In the genomic region with DNA sequence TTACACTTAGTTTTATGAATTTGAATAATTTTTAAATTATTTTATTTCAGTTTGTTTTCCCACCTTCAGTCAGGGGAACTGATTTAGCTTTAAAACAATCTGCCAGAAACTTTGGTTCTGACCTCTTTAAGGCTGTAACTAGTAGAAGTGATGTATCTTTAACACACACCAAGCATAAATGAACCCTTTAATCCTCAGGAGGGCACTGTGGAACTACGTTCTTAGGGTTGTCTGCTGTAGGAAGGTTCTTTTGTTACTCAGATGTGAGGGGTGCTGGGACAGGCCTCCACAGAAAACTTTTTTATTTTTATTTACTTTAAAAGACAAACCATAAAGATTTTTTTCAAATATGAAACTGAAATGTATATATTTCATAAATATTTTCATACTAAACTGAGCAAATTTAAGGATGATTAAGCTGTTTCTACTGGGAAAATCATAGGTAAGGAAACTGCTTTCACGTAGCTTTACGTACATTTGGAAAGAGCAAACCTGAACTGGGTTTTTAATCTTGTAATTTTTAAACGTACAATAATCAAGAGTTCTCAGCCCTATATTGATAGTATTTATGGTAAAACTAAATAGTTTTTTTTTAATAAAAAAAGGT, we compare ENCODE assay signal across 8 cellular contexts. TPM values are rescaled to one million over a fixed set of nuclear protein-coding genes. Genes with fewer than 3 reads are reported as not detected.
DNase-seq lines count a peak whose midpoint lies in the region; ATAC-seq and TF ChIP-seq lines count a peak whose summit lies in the region.

No MANE protein-coding gene starts in this region.

- H3K4me3 ChIP-seq in NT2/D1 (ENCODE audit: insufficient read length, low read depth) (no peak overlapping the region), dorsolateral prefrontal cortex (peak overlapping the region in 15 of 59 donors; percentile 2 to 78 (median 73))

- intact Hi-C loops in dorsolateral prefrontal cortex (cut with DNase I) = loop anchor here (5.0 to 10.0 kb wide), 5 partner anchors 788 to 1281 kb away; no protein-coding TSS in a partner anchor

- peaks cover 37% of the 10 kb centered on the region for H3K27me3 Mint-ChIP-seq in stimulated activated naive CD8-positive, alpha-beta T cell treated with anti-CD3 and anti-CD28 coated beads, Interleukin-15, amount 100 ng/mL, for 72 hours

- no peak for ATAC-seq in stimulated activated naive CD8-positive, alpha-beta T cell treated with anti-CD3 and anti-CD28 coated beads, Interleukin-15, amount 100 ng/mL, for 72 hours

- H3K36me3 ChIP-seq in NT2/D1 (ENCODE audit: insufficient read depth, insufficient read length, low read length) = peaks cover 21% of the 10 kb centered on the region

- no peaks in the 10 kb centered on the region for H3K9me3 ChIP-seq in NT2/D1 (ENCODE audit: insufficient read depth, low read length)

- peak; percentile 36 to 83 (median 66) for TF ChIP-seq CTCF in dorsolateral prefrontal cortex (IDR thresholded peaks at IDR 0.05 in 54 of 56, conservative IDR thresholded peaks at IDR 0.05 in 2 of 56; ENCODE audit: low read depth in 1 of 56, partially characterized antibody in 56 of 56)

- H3K27ac ChIP-seq in dorsolateral prefrontal cortex = peak overlapping the region in 2 of 59 donors; percentile 12 to 46

- H3K27me3 ChIP-seq in NT2/D1 (ENCODE audit: insufficient read depth, insufficient read length) (peaks cover 26% of the 10 kb centered on the region), dorsolateral prefrontal cortex (peaks cover 0 to 17% (median 0%) of the 10 kb centered on the region in 45 donors)

- no peak overlapping the region for H3K9ac ChIP-seq in NT2/D1 (ENCODE audit: insufficient read length, low read depth)

- H3K4me1 Mint-ChIP-seq in stimulated activated naive CD8-positive, alpha-beta T cell treated with anti-CD3 and anti-CD28 coated beads, Interleukin-15, amount 100 ng/mL, for 72 hours = peaks cover 21% of the 10 kb centered on the region

- DNase-seq in NCI-H2081 (lab: John Stamatoyannopoulos, UW) = peak; percentile 43 to 79
- DNase-seq in NCI-H2081 treated with DMSO at 0.1 percent for 48 hours (lab: John Stamatoyannopoulos, UW) = no peak
- DNase-seq in HT-29 (ENCODE audit: low spot score) = peak; percentile 87
- peak; percentile 79 for DNase-seq in NT2/D1 (ENCODE audit: low read depth, low spot score)
- DNase-seq in dorsolateral prefrontal cortex = no peak
- peak; percentile 55 for DNase-seq in middle frontal gyrus (ENCODE audit: extremely low spot score, low spot score)
- no peak for DNase-seq in stimulated activated CD4-positive, alpha-beta T cell treated with anti-CD3 and anti-CD28 coated beads, Interleukin-4, amount 100 ng/mL, for 24 hours
- no peak for DNase-seq in stimulated activated naive CD8-positive, alpha-beta T cell treated with anti-CD3 and anti-CD28 coated beads, Interleukin-15, amount 100 ng/mL, for 72 hours

- H3K9me3 Mint-ChIP-seq in stimulated activated naive CD8-positive, alpha-beta T cell treated with anti-CD3 and anti-CD28 coated beads, Interleukin-15, amount 100 ng/mL, for 72 hours = no peaks in the 10 kb centered on the region

- H3K4me1 ChIP-seq in NT2/D1 (ENCODE audit: insufficient read depth, insufficient read length) = peaks cover 11% of the 10 kb centered on the region

- H3K27ac Mint-ChIP-seq in stimulated activated naive CD8-positive, alpha-beta T cell treated with anti-CD3 and anti-CD28 coated beads, Interleukin-15, amount 100 ng/mL, for 72 hours = no peak overlapping the region

- H3K4me3 Mint-ChIP-seq in stimulated activated naive CD8-positive, alpha-beta T cell treated with anti-CD3 and anti-CD28 coated beads, Interleukin-15, amount 100 ng/mL, for 72 hours = no peak overlapping the region

RNA-seq across cellular contexts. Expression of gene KLF4, which starts 5.3 kb away (rescaled TPM):
- total RNA-seq in HT-29 (2014; rRNA removed; shearing (Covaris generic)) = 51.6 and 53.9 TPM in 2 replicates
- total RNA-seq in dorsolateral prefrontal cortex = 10 to 100 TPM in 43 of 120 experiments, 1 to 10 TPM in 77; 1.7 to 32.7 (median 8.3) TPM

Comparison
In these comparisons a context has a peak if more than half of its experiments do, and no peak if none do; other contexts are left out.
1. DNase-seq: peak in NCI-H2081 (2 of 2), HT-29 (single experiment), NT2/D1 (single experiment) and middle frontal gyrus (single experiment); none in NCI-H2081 treated with DMSO at 0.1 percent for 48 hours (single experiment), dorsolateral prefrontal cortex (0 of 10), stimulated activated CD4-positive, alpha-beta T cell treated with anti-CD3 and anti-CD28 coated beads, Interleukin-4, amount 100 ng/mL, for 24 hours (single experiment) and stimulated activated naive CD8-positive, alpha-beta T cell treated with anti-CD3 and anti-CD28 coated beads, Interleukin-15, amount 100 ng/mL, for 72 hours (0 of 2).